ENCODE assay signal across 1 cellular context in genomic region chr1:230509281-230509977, GRCh38.
TF ChIP-seq lines count a peak whose summit lies in the region.

No MANE protein-coding gene starts in this region.

TF ChIP-seq in WTC11, 78 proteins besides CTCF, POLR2A, EP300 and RAD21 (continued from another document):
- TF ChIP-seq PRDM15 (CRISPR knock-in tag; IDR thresholded peaks at IDR 0.05), result no peak
- no peak for TF ChIP-seq ZNF263 (CRISPR knock-in tag; IDR thresholded peaks at IDR 0.05; ENCODE audit: low read depth)
